19 cellular contexts compared by ENCODE assay signal in the genomic region with DNA sequence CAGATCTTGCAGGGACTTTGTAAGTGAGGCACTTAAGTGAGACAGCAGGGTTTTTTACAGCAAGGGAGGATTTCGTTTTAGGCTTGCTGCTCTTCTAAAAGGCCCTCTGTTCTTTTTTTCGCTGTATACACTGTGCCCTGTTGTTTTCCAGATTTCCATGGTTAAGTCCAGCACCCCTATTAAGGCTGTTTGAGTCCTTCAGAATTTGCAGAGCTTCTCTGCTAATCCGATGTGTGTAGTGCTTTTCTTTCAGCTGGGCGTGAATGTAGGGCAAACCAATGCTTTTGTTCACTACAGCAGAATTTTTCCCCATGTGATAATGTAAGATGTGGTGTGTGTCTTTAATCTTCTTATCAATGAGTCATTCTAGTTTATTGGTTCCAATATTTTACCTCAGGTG.
DNase-seq lines count a peak whose midpoint lies in the region; ATAC-seq and TF ChIP-seq lines count a peak whose summit lies in the region.
"Had no signal": no experiment of that assay in that cellular context is flagged by ENCODE, and none has a peak within 500 bp of the region (broad histone marks: within the 10 kb centered on the region; RNA-seq: fewer than 3 reads in every experiment).

No MANE protein-coding gene starts in this region.

- no peaks in the 10 kb centered on the region for H3K27me3 ChIP-seq in psoas muscle (ENCODE audit: insufficient read depth in 3 of 3, low read length in 2 of 3)
- H3K27me3 ChIP-seq: BLaER1 had no signal

- no peaks in the 10 kb centered on the region for H3K4me1 ChIP-seq in psoas muscle

- no peak overlapping the region for H3K4me3 ChIP-seq in psoas muscle
- H3K4me3 ChIP-seq: BLaER1, GM12878, GM23248 had no signal

- peak overlapping the region; percentile 39; the same call in 1 of the 2 replicates for H3K27ac ChIP-seq in C4-2B
- peak overlapping the region; percentile 9 for H3K27ac ChIP-seq in psoas muscle
- H3K27ac ChIP-seq: BLaER1, GM23248 had no signal

- DNase-seq in SK-MEL-5 (ENCODE audit: low read depth, low spot score) = peak; percentile 89
- DNase-seq in epidermal melanocyte (ENCODE audit: insufficient read length, low spot score) = peak; percentile 65
- DNase-seq in psoas muscle = no peak
- no peak for DNase-seq in H4 (ENCODE audit: low spot score)
- no peak for DNase-seq in SHP77 (lab: John Stamatoyannopoulos, UW)
- no peak for DNase-seq in NCI-H1436 (lab: John Stamatoyannopoulos, UW)
- DNase-seq: 8988T; CD8-positive, alpha-beta T cell; COR-L47; DMS 273 treated with DMSO at 0.1 percent for 48 hours; DMS53; DND-41; EL; GM23248; HCEC 1CT; IMR-90 had no signal

- WGBS in psoas muscle, 3 donors = 59 to 81% (median 65%) methylated on average over 4 of the region's 4 CpGs

- ATAC-seq in psoas muscle = no peak
- ATAC-seq: CD8-positive, alpha-beta T cell; GM12878 had no signal

- TF ChIP-seq CTCF in C4-2B (conservative IDR thresholded peaks at IDR 0.05) = no peak
- TF ChIP-seq CTCF in psoas muscle (IDR thresholded peaks at IDR 0.05) = no peak

- in situ Hi-C loops in SK-MEL-5 (cut with HindIII; ENCODE audit: low pct_unique_long_range_greater_than_20kb, low sequenced_read_pairs) = no loop called here

- intact Hi-C loops in psoas muscle (cut with DNase I) = no loop called here

- H3K9me3 ChIP-seq in psoas muscle = no peaks in the 10 kb centered on the region
- H3K9me3 ChIP-seq: BLaER1 had no signal

- H3K36me3 ChIP-seq in psoas muscle (ENCODE audit: insufficient read depth in 1 of 2, low read depth in 1 of 2) = no peaks in the 10 kb centered on the region
- H3K36me3 ChIP-seq: BLaER1 had no signal

Comparison
In these comparisons a context has a peak if more than half of its experiments do, and no peak if none do; other contexts are left out.
1. DNase-seq: peak in SK-MEL-5 (single experiment) and epidermal melanocyte (single experiment); none in psoas muscle (0 of 2), H4 (single experiment), SHP77 (0 of 2) and NCI-H1436 (single experiment).